In genomic region chr2:15718103-15718943, GRCh38 we compare ENCODE assay signal across 1 cellular context.
TF ChIP-seq lines count a peak whose summit lies in the region.

No MANE protein-coding gene starts in this region.

TF ChIP-seq in H1, 55 proteins besides CTCF, POLR2A, EP300 and RAD21 (continued from another document):
- TF ChIP-seq CHD7 (IDR thresholded peaks at IDR 0.05; ENCODE audit: insufficient replicate concordance, low read length) (no peak), ASH2L (IDR thresholded peaks at IDR 0.05; ENCODE audit: low read length) (no peak), RBBP5 (IDR thresholded peaks at IDR 0.05; ENCODE audit: borderline replicate concordance, low read depth, low read length) (no peak), SP1 (IDR thresholded peaks at IDR 0.05; ENCODE audit: low read depth, low read length) (no peak), TAF1 (IDR thresholded peaks at IDR 0.05; ENCODE audit: low read depth, low read length) (no peak), RNF2 (IDR thresholded peaks at IDR 0.05; ENCODE audit: borderline replicate concordance, low read depth, low read length, missing control alignments, poor library complexity, severe bottlenecking) (no peak), BCL11A (IDR thresholded peaks at IDR 0.05; ENCODE audit: low read depth in 2 of 2, low read length in 2 of 2) (no peak)
TF ChIP-seq in H1: peak in this region for 0.
